9 cellular contexts compared by ENCODE assay signal in genomic region chrX:107205770-107206696, GRCh38. TPM values are rescaled to one million over a fixed set of nuclear protein-coding genes. Genes with fewer than 3 reads are reported as not detected.
DNase-seq lines count a peak whose midpoint lies in the region; ATAC-seq and TF ChIP-seq lines count a peak whose summit lies in the region.
"Had no signal": no experiment of that assay in that cellular context is flagged by ENCODE, and none has a peak within 500 bp of the region (broad histone marks: within the 10 kb centered on the region; RNA-seq: fewer than 3 reads in every experiment).

TSS of gene DNAAF6 (plus strand) at chrX:107206611. CDS start at chrX:107212876, 6,265 bp downstream.
TSS of gene NUP62CL (minus strand) at chrX:107206433. CDS start at chrX:107175146, 31,287 bp downstream.

- POLR2A ChIA-PET in Caco-2 (lab: Charles Lee) = no interaction called here

- H3K9me3 ChIP-seq in Caco-2 = no peaks in the 10 kb centered on the region
- no peaks in the 10 kb centered on the region for H3K9me3 ChIP-seq in SJSA1 (replicated peaks)
- peaks cover 0 to 7% (median 0%) of the 10 kb centered on the region in 11 donors for H3K9me3 ChIP-seq in heart right ventricle
- no peaks in the 10 kb centered on the region for H3K9me3 ChIP-seq in prostate gland
- H3K9me3 ChIP-seq in uterus = no peaks in the 10 kb centered on the region

- H3K27me3 Mint-ChIP-seq in Caco-2 (ENCODE audit: insufficient read depth, unreplicated experiment) = no peaks in the 10 kb centered on the region
- no peaks in the 10 kb centered on the region for H3K27me3 Mint-ChIP-seq in activated naive CD4-positive, alpha-beta T cell treated with anti-CD3 and anti-CD28 coated beads, Interleukin-2, amount 50 U/mL, for 24 hours

- TF ChIP-seq RAD21 in Ishikawa (IDR thresholded peaks at IDR 0.05; ENCODE audit: low read depth) = no peak

- peak within 1 kb of the TSS; percentile 59 for H3K27ac Mint-ChIP-seq in Caco-2 (ENCODE audit: unreplicated experiment)
- peak within 1 kb of the TSS; percentile 10 for H3K27ac Mint-ChIP-seq in activated naive CD4-positive, alpha-beta T cell treated with anti-CD3 and anti-CD28 coated beads, Interleukin-2, amount 50 U/mL, for 24 hours

- 1% methylated on average over 65 to 66 of the region's 66 CpGs for WGBS in heart right ventricle, 2 donors
- WGBS in prostate gland = 2% methylated on average over 40 of the region's 66 CpGs

- no peak for TF ChIP-seq EP300 in Ishikawa (IDR thresholded peaks at IDR 0.05; ENCODE audit: borderline replicate concordance)

- H3K4me1 ChIP-seq in Caco-2 (no peaks in the 10 kb centered on the region), SJSA1 (replicated peaks) (0 out of 2 replicates have a peak, but pooled peaks cover 4% of the 10 kb centered on the region), heart right ventricle (peaks cover 0 to 4% (median 0%) of the 10 kb centered on the region in 9 donors), prostate gland (replicated peaks) (no peaks in the 10 kb centered on the region), uterus (no peaks in the 10 kb centered on the region)

- H3K27ac ChIP-seq in SJSA1 (no peak within 1 kb of the TSS), heart right ventricle (no peak within 1 kb of the TSS), prostate gland (no peak within 1 kb of the TSS), uterus (no peak within 1 kb of the TSS)

- H3K9me3 Mint-ChIP-seq in Caco-2 (ENCODE audit: unreplicated experiment) = no peaks in the 10 kb centered on the region
- H3K9me3 Mint-ChIP-seq in activated naive CD4-positive, alpha-beta T cell treated with anti-CD3 and anti-CD28 coated beads, Interleukin-2, amount 50 U/mL, for 24 hours = no peaks in the 10 kb centered on the region

- CTCF ChIA-PET in Caco-2 (lab: Charles Lee) = no interaction called here

- no peak for TF ChIP-seq CTCF in Caco-2 (IDR thresholded peaks at IDR 0.05; ENCODE audit: insufficient read depth in 1 of 2, low read depth in 1 of 2, low read length in 1 of 2, severe bottlenecking in 1 of 2, unreplicated experiment in 1 of 2)
- TF ChIP-seq CTCF in heart right ventricle (IDR thresholded peaks at IDR 0.05) = no peak
- TF ChIP-seq CTCF in prostate gland (IDR thresholded peaks at IDR 0.05) = no peak
- TF ChIP-seq CTCF in uterus (IDR thresholded peaks at IDR 0.05) = no peak

- H3K36me3 Mint-ChIP-seq in Caco-2 (ENCODE audit: insufficient read depth, unreplicated experiment) = peaks cover 13% of the 10 kb centered on the region
- H3K36me3 Mint-ChIP-seq in activated naive CD4-positive, alpha-beta T cell treated with anti-CD3 and anti-CD28 coated beads, Interleukin-2, amount 50 U/mL, for 24 hours = no peaks in the 10 kb centered on the region

- intact Hi-C loops in Caco-2 (cut with micrococcal nuclease; ENCODE audit: unreplicated experiment) (loop anchor here (10.0 kb wide), 2 partner anchors 91 to 211 kb away; partner anchors contain the start of gene RBM41), heart right ventricle (cut with DNase I) (no loop called here), prostate gland (cut with DNase I) (no loop called here), uterus (cut with DNase I; ENCODE audit: low total_unique reads) (no loop called here)

- peak within 1 kb of the TSS; percentile 77 for H3K4me3 Mint-ChIP-seq in Caco-2 (ENCODE audit: unreplicated experiment)
- peak within 1 kb of the TSS; percentile 87 for H3K4me3 Mint-ChIP-seq in activated naive CD4-positive, alpha-beta T cell treated with anti-CD3 and anti-CD28 coated beads, Interleukin-2, amount 50 U/mL, for 24 hours

- TF ChIP-seq POLR2A in prostate gland (IDR thresholded peaks at IDR 0.05) = no peak
- no peak for TF ChIP-seq POLR2A in uterus (IDR thresholded peaks at IDR 0.05)

- H3K4me3 ChIP-seq in Caco-2 (ENCODE audit: low read depth, low read length) (peak within 1 kb of the TSS; percentile 62), SJSA1 (peak within 1 kb of the TSS; percentile 20), heart right ventricle (peak within 1 kb of the TSS; percentile 18 to 57 (median 52)), prostate gland (peak within 1 kb of the TSS; percentile 31 to 33), uterus (peak within 1 kb of the TSS; percentile 15 to 34)

- no peaks in the 10 kb centered on the region for H3K36me3 ChIP-seq in Caco-2 (ENCODE audit: control insufficient read depth, insufficient read depth, low read length)
- no peaks in the 10 kb centered on the region for H3K36me3 ChIP-seq in SJSA1
- H3K36me3 ChIP-seq in heart right ventricle = no peaks in the 10 kb centered on the region
- no peaks in the 10 kb centered on the region for H3K36me3 ChIP-seq in prostate gland
- no peaks in the 10 kb centered on the region for H3K36me3 ChIP-seq in uterus

- ATAC-seq in GM21576 (IDR thresholded peaks at IDR 0.05; ENCODE audit: unreplicated experiment) = peak; percentile 96
- peak; percentile 64 to 93 (median 78) for ATAC-seq in heart right ventricle

- no peaks in the 10 kb centered on the region for H3K27me3 ChIP-seq in Caco-2 (replicated peaks; ENCODE audit: control insufficient read depth, insufficient read depth, low read length)
- peaks cover 7% of the 10 kb centered on the region for H3K27me3 ChIP-seq in SJSA1 (replicated peaks)
- H3K27me3 ChIP-seq in heart right ventricle = peaks cover 0 to 26% (median 0%) of the 10 kb centered on the region in 7 donors
- no peaks in the 10 kb centered on the region for H3K27me3 ChIP-seq in prostate gland (replicated peaks; ENCODE audit: insufficient read depth)
- no peaks in the 10 kb centered on the region for H3K27me3 ChIP-seq in uterus

- BruUV-seq in Caco-2 (replicated peaks; lab: Mats Ljungman, UMichigan) = TSS peak; percentile 48

- H3K4me1 Mint-ChIP-seq in Caco-2 (ENCODE audit: low read depth, unreplicated experiment) = no peaks in the 10 kb centered on the region
- H3K4me1 Mint-ChIP-seq in activated naive CD4-positive, alpha-beta T cell treated with anti-CD3 and anti-CD28 coated beads, Interleukin-2, amount 50 U/mL, for 24 hours = no peaks in the 10 kb centered on the region

- DNase-seq in Caco-2 = peak; percentile 83 to 88
- DNase-seq in SJSA1 (ENCODE audit: low read depth in 1 of 2, low spot score in 2 of 2) = peak in 1 of 2 experiments; percentile 5
- DNase-seq in heart right ventricle = peak; percentile 28 to 45
- peak; percentile 42 for DNase-seq in prostate gland (ENCODE audit: low spot score)
- peak; percentile 46 to 56 for DNase-seq in uterus

TF ChIP-seq in Ishikawa, 13 proteins besides CTCF, POLR2A, EP300 and RAD21:
- TF ChIP-seq, protein P1, sequence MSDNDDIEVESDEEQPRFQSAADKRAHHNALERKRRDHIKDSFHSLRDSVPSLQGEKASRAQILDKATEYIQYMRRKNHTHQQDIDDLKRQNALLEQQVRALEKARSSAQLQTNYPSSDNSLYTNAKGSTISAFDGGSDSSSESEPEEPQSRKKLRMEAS (IDR thresholded peaks at IDR 0.05) = peak; percentile 61; the same call in 1 of the 2 replicates
- no peak for TF ChIP-seq YY1 (IDR thresholded peaks at IDR 0.05; ENCODE audit: low read depth)

RNA-seq across cellular contexts. Expression of gene DNAAF6, which starts in this region (rescaled TPM):
- total RNA-seq in Caco-2 (2022) (not detected in 2 replicates), heart right ventricle (not detected), prostate gland (1 to 10 TPM in 1 of 2 donors, not detected in 1; 1.4 TPM), uterus (under 1 TPM in 1 of 4 donors, not detected in 3; 0.48 TPM)
- not detected in 2 replicates for total RNA-seq in SJSA1 (2014; rRNA removed; shearing (Covaris generic))
- not detected for polyA plus RNA-seq in heart right ventricle
- total RNA-seq: T-helper 2 cell treated with Interferon-gamma antibody and Interleukin-4, amounts not matched to agents 100 ng/mL and 5 ng/mL, for 36 hours had no signal

RNA-seq across cellular contexts. Expression of gene NUP62CL, which starts in this region (rescaled TPM):
- total RNA-seq in Caco-2 (2022) (1.00 and 1.5 TPM in 2 replicates), heart right ventricle (1 to 10 TPM in 5 of 10 donors, under 1 TPM in 4, not detected in 1; 0.23 to 2.8 (median 1.1) TPM), prostate gland (10 to 100 TPM in 1 of 2 donors, 1 to 10 TPM in 1; 1.4 to 10.8 TPM), uterus (10 to 100 TPM in 1 of 4 donors, 1 to 10 TPM in 2, not detected in 1; 4.4 to 17.7 (median 5.4) TPM)
- total RNA-seq in SJSA1 (2014; rRNA removed; shearing (Covaris generic)) = not detected in 2 replicates
- polyA plus RNA-seq in heart right ventricle = under 1 TPM; 0.51 to 0.55 TPM
